Comparison of ENCODE assay signal across 1 cellular context in the genomic region with DNA sequence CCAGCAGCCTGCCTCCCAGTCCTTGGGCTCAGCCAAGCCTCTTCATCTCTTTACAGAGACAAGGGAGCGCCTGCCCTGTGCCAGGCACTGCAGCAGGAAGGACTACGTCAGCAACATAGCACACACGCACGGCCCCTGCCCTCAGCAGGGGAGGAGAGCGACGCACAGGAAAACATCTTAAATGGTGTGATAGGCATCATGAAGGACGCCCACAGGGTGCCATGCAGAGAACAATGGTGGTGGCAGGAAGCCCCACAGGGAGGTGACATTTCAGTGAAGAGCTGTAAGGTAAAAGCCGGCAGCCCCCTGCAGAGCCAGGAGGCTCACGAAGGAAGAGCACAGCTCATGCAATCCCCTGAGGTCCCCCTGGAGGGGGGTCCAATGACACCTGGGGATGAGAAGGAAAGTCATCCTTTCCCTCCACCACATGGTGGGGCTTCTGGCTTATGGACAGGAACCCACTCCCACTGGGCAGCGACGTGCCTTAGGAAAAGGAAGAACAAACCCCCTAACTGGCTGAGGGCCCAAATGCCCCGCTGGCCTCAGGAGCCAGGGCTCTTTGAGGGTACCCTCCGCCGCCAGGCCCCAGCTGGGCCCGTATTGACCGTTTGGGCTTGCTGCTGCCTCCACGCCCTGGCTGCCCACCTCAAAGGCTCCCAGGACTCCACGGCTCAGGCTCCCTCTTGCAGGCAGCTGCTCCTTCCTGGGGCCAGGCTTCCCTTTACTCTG.
TF ChIP-seq lines count a peak whose summit lies in the region.

No MANE protein-coding gene starts in this region.

TF ChIP-seq in neural cell, 6 proteins besides CTCF, POLR2A, EP300 and RAD21:
- TF ChIP-seq, protein P1, sequence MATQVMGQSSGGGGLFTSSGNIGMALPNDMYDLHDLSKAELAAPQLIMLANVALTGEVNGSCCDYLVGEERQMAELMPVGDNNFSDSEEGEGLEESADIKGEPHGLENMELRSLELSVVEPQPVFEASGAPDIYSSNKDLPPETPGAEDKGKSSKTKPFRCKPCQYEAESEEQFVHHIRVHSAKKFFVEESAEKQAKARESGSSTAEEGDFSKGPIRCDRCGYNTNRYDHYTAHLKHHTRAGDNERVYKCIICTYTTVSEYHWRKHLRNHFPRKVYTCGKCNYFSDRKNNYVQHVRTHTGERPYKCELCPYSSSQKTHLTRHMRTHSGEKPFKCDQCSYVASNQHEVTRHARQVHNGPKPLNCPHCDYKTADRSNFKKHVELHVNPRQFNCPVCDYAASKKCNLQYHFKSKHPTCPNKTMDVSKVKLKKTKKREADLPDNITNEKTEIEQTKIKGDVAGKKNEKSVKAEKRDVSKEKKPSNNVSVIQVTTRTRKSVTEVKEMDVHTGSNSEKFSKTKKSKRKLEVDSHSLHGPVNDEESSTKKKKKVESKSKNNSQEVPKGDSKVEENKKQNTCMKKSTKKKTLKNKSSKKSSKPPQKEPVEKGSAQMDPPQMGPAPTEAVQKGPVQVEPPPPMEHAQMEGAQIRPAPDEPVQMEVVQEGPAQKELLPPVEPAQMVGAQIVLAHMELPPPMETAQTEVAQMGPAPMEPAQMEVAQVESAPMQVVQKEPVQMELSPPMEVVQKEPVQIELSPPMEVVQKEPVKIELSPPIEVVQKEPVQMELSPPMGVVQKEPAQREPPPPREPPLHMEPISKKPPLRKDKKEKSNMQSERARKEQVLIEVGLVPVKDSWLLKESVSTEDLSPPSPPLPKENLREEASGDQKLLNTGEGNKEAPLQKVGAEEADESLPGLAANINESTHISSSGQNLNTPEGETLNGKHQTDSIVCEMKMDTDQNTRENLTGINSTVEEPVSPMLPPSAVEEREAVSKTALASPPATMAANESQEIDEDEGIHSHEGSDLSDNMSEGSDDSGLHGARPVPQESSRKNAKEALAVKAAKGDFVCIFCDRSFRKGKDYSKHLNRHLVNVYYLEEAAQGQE (IDR thresholded peaks at IDR 0.05; ENCODE audit: borderline replicate concordance), result no peak
- no peak for TF ChIP-seq SMC3 (conservative IDR thresholded peaks at IDR 0.05; ENCODE audit: poor library complexity)
- no peak for TF ChIP-seq EZH2 (IDR thresholded peaks at IDR 0.05; ENCODE audit: borderline replicate concordance, insufficient read depth, low read length, poor library complexity, severe bottlenecking)
- no peak for TF ChIP-seq MXI1 (conservative IDR thresholded peaks at IDR 0.05; ENCODE audit: poor library complexity, severe bottlenecking)
- no peak for TF ChIP-seq TAF1 (IDR thresholded peaks at IDR 0.05; ENCODE audit: low read depth)
- TF ChIP-seq POLR2AphosphoS5 (IDR thresholded peaks at IDR 0.05), result no peak
